ENCODE assay signal across 8 cellular contexts in the genomic region with DNA sequence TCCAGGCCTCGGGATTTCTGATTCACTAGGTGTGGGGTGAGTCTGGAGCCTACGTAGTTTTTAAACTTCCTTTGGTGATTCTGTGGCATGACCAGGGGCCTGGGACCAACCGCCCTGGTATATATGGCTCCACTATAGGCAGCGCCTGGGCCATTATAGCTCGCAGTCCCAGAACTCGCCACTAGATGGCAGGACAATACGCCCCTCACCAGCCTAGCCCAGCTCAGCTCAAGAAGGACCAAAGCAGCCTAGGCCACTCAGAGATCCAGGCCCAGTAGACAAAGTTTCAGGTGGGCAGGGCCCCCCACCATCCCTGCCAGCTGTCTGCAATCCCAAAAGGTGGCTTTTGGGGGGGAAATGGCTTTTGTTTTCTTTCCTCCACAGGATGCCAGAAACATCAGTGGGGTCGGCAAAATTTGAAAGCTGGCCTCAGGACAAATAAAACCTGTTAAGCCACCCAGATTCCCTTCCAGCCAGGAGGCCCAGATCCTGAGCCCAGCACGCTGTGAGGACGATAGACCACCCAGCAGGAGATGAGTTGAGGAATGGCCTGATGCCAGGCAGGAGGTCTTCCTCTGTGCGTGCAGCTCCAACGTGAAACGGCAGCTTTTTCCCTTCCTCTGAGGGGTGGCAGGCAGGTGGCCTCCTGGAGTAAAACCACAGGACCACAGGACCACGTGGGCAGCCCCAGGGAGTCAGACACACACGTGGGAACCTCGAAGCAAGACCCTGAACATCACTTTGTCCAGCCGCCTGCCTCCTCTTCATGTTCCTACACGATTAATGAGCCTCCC. TPM values are rescaled to one million over a fixed set of nuclear protein-coding genes. Genes with fewer than 3 reads are reported as not detected.
DNase-seq lines count a peak whose midpoint lies in the region; ATAC-seq and TF ChIP-seq lines count a peak whose summit lies in the region.

No MANE protein-coding gene starts in this region.

- H3K36me3 Mint-ChIP-seq in activated naive CD4-positive, alpha-beta T cell treated with anti-CD3 and anti-CD28 coated beads, Interleukin-2, amount 10 ng/mL, durations not matched to agents 7 days and 5 days: no peaks in the 10 kb centered on the region

- no peaks in the 10 kb centered on the region for H3K9me3 Mint-ChIP-seq in activated naive CD4-positive, alpha-beta T cell treated with anti-CD3 and anti-CD28 coated beads, Interleukin-2, amount 10 ng/mL, durations not matched to agents 7 days and 5 days

- H3K4me1 Mint-ChIP-seq in activated naive CD4-positive, alpha-beta T cell treated with anti-CD3 and anti-CD28 coated beads, Interleukin-2, amount 10 ng/mL, durations not matched to agents 7 days and 5 days: no peaks in the 10 kb centered on the region

- TF ChIP-seq CTCF in Loucy (conservative IDR thresholded peaks at IDR 0.05; ENCODE audit: low read length): peak; percentile 88
- TF ChIP-seq CTCF in psoas muscle (IDR thresholded peaks at IDR 0.05): peak; percentile 61
- TF ChIP-seq CTCF in vagina (IDR thresholded peaks at IDR 0.05): peak; percentile 86 to 91 (median 88)

- no peaks in the 10 kb centered on the region for H3K9me2 ChIP-seq in Loucy (replicated peaks; ENCODE audit: low read depth, low read length)

- WGBS in psoas muscle, 3 donors: 44 to 50% (median 48%) methylated on average over 18 of the region's 18 CpGs

- no peaks in the 10 kb centered on the region for H3F3A ChIP-seq in Loucy (ENCODE audit: low read depth)

- peaks cover 29% of the 10 kb centered on the region for H3K27me3 Mint-ChIP-seq in activated naive CD4-positive, alpha-beta T cell treated with anti-CD3 and anti-CD28 coated beads, Interleukin-2, amount 10 ng/mL, durations not matched to agents 7 days and 5 days

- H3K27ac ChIP-seq in psoas muscle (no peak overlapping the region), vagina (no peak overlapping the region)

- no peak overlapping the region for H3K27ac Mint-ChIP-seq in activated naive CD4-positive, alpha-beta T cell treated with anti-CD3 and anti-CD28 coated beads, Interleukin-2, amount 10 ng/mL, durations not matched to agents 7 days and 5 days

- H3K79me2 ChIP-seq in Loucy (ENCODE audit: insufficient read depth, low read length): no peaks in the 10 kb centered on the region

- H3K9me3 ChIP-seq in Loucy (ENCODE audit: insufficient read depth, low read depth, low read length): no peaks in the 10 kb centered on the region
- H3K9me3 ChIP-seq in psoas muscle: peaks cover 3% of the 10 kb centered on the region
- no peaks in the 10 kb centered on the region for H3K9me3 ChIP-seq in vagina

- H4K20me1 ChIP-seq in Loucy (ENCODE audit: insufficient read depth, low read length, poor library complexity, severe bottlenecking): no peaks in the 10 kb centered on the region

- TF ChIP-seq POLR2A in vagina (IDR thresholded peaks at IDR 0.05): no peak

- peak; percentile 59 for ATAC-seq in GM18502 (IDR thresholded peaks at IDR 0.05; ENCODE audit: poor library complexity, unreplicated experiment)
- peak; percentile 49 to 71 (median 54) for ATAC-seq in psoas muscle

- no peaks in the 10 kb centered on the region for H3K36me3 ChIP-seq in Loucy (ENCODE audit: insufficient read depth, low read length)
- H3K36me3 ChIP-seq in psoas muscle (ENCODE audit: insufficient read depth in 1 of 2, low read depth in 1 of 2): no peaks in the 10 kb centered on the region
- no peaks in the 10 kb centered on the region for H3K36me3 ChIP-seq in vagina

- CTCF ChIA-PET in activated naive CD4-positive, alpha-beta T cell treated with anti-CD3 and anti-CD28 coated beads, Interleukin-2, amount 10 ng/mL, durations not matched to agents 7 days and 5 days (lab: Charles Lee): interaction anchor here (0.6 to 4.9 kb wide), 26 partner anchors 9 to 180 kb away, joined by 3 to 92 read pairs (median 4); a partner anchor contains a TSS

- no peaks in the 10 kb centered on the region for H3K4me1 ChIP-seq in Loucy (ENCODE audit: insufficient read depth, low read length, poor library complexity, severe bottlenecking)
- no peaks in the 10 kb centered on the region for H3K4me1 ChIP-seq in psoas muscle
- H3K4me1 ChIP-seq in vagina: no peaks in the 10 kb centered on the region

- no peak overlapping the region for H3K9ac ChIP-seq in Loucy (ENCODE audit: low read depth, low read length, poor library complexity, severe bottlenecking)

- H3K4me2 ChIP-seq in Loucy (ENCODE audit: low read depth, low read length, poor library complexity, severe bottlenecking): no peak overlapping the region

- no peak overlapping the region for H3K4me3 Mint-ChIP-seq in activated naive CD4-positive, alpha-beta T cell treated with anti-CD3 and anti-CD28 coated beads, Interleukin-2, amount 10 ng/mL, durations not matched to agents 7 days and 5 days

- H3K4me3 ChIP-seq in Loucy (ENCODE audit: low read length, poor library complexity, severe bottlenecking) (no peak overlapping the region), psoas muscle (no peak overlapping the region), vagina (no peak overlapping the region)

- DNase-seq in A172 (ENCODE audit: low spot score) (peak; percentile 62), SKM-1 (lab: John Stamatoyannopoulos, UW; ENCODE audit: unreplicated experiment) (peak; percentile 48), glomerular endothelial cell (ENCODE audit: extremely low read depth, low read depth, low spot score) (peak; percentile 41), psoas muscle (peak; percentile 53 to 67), vagina (ENCODE audit: extremely low spot score in 2 of 2) (no peak)
- DNase-seq in activated naive CD4-positive, alpha-beta T cell treated with anti-CD3 and anti-CD28 coated beads, Interleukin-2, amount 10 ng/mL, durations not matched to agents 7 days and 5 days: peak; percentile 80

- H3K27me3 ChIP-seq in Loucy (ENCODE audit: insufficient read depth, low read length, poor library complexity, severe bottlenecking) (no peaks in the 10 kb centered on the region), psoas muscle (ENCODE audit: insufficient read depth in 3 of 3, low read length in 2 of 3) (peaks cover 0 to 4% (median 0%) of the 10 kb centered on the region in 3 donors), vagina (no peaks in the 10 kb centered on the region)

- H2AFZ ChIP-seq in Loucy (ENCODE audit: low read length): no peak overlapping the region

- intact Hi-C loops in psoas muscle (cut with DNase I): loop anchor here in 1 of 2 donors (1.0 to 10.0 kb wide), 3 partner anchors 146 to 306 kb away; a partner anchor contains a TSS
- intact Hi-C loops in vagina (cut with DNase I): loop anchor here (5.0 kb wide), 2 partner anchors 144 to 174 kb away; no protein-coding TSS in a partner anchor

RNA-seq across cellular contexts. Expression of a gene that starts 24.8 kb away (rescaled TPM):
- total RNA-seq in A172 (2014; rRNA removed; shearing (Covaris generic)): 8.5 and 10.4 TPM in 2 replicates
- total RNA-seq in glomerular endothelial cell: 36.6 and 46.2 TPM in 2 replicates
- total RNA-seq in psoas muscle: 1 to 10 TPM in 2 of 4 donors, under 1 TPM in 2; 0.67 to 1.7 (median 1.1) TPM
- polyA plus RNA-seq in psoas muscle: under 1 TPM; 0.70 to 0.99 (median 0.97) TPM
- 31.4 TPM for total RNA-seq in vagina

Comparison
In these comparisons a context has a peak if more than half of its experiments do, and no peak if none do; other contexts are left out.
1. DNase-seq: peak in A172 (single experiment), SKM-1 (single experiment), activated naive CD4-positive, alpha-beta T cell treated with anti-CD3 and anti-CD28 coated beads, Interleukin-2, amount 10 ng/mL, durations not matched to agents 7 days and 5 days (single experiment), glomerular endothelial cell (single experiment) and psoas muscle (2 of 2); none in vagina (0 of 2).
2. Peak in every context shown above with its lines, with median percentiles within 50 percentile points of each other: CTCF ChIP-seq.